8 cellular contexts compared by ENCODE assay signal in the genomic region with DNA sequence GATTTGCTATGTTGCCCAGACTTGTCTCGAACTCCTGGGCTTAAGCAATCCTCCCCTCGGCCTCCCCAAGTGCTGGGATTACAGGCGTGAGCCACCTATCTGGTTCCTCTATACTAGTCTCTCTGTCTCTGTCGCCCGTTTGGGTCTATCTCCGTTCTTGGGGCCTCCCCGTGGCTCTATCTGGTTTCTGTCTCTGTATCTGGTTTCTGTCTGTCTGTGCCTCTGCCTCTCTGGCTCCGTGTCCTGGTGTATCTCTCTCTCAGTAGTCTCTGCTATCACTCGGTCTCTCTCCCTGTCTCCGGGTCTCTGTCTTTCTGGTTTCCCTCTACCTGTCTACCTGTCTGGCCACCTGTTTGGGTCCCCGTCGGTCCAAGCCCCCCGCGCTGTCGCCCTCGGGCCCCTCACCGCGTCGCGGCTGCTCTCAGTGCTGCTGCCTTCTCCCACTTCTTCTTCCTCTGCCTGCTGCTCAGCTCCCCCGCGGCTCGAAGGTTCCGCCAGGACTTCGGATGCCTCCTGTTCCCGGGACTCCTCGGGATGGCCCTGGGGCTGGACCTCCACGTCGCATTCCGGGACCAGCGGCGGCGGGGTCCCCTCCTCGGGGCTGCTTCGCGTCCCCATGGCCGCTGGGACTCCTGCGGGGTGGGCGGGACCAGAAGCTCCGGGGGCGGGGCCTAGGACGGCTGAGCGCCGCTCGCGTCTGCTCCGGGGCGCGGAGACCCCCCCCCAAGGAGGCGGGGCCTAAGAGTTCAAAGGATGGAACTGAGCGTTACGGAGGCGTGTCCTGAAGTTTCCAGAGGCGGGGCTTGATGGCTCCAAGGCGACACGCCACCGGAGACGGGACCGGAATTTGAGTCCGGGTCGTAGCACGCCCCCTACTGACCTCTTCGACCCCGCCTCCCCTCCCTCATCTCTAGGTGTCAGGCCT. TPM values are rescaled to one million over a fixed set of nuclear protein-coding genes. Genes with fewer than 3 reads are reported as not detected.
DNase-seq lines count a peak whose midpoint lies in the region; ATAC-seq and TF ChIP-seq lines count a peak whose summit lies in the region.

No MANE protein-coding gene starts in this region.

- H3K79me2 ChIP-seq in SU-DHL-6 (ENCODE audit: insufficient read depth, low read length), result no peaks in the 10 kb centered on the region

- no peaks in the 10 kb centered on the region for H3K9me2 ChIP-seq in SU-DHL-6 (replicated peaks; ENCODE audit: insufficient read depth, low read length)

- no peaks in the 10 kb centered on the region for H3K27me3 ChIP-seq in SU-DHL-6 (ENCODE audit: low read length)
- no peaks in the 10 kb centered on the region for H3K27me3 ChIP-seq in heart right ventricle
- H3K27me3 ChIP-seq in upper lobe of right lung, result no peaks in the 10 kb centered on the region

- peak overlapping the region; percentile 97 for H3K4me2 ChIP-seq in SU-DHL-6 (ENCODE audit: low read depth, low read length, poor library complexity, severe bottlenecking)

- peak overlapping the region; percentile 66 for H3K4me3 ChIP-seq in SU-DHL-6 (ENCODE audit: insufficient read depth, low read length, poor library complexity, severe bottlenecking)
- H3K4me3 ChIP-seq in heart right ventricle, result peak overlapping the region; percentile 61 to 89 (median 80)
- peak overlapping the region; percentile 65 for H3K4me3 ChIP-seq in upper lobe of right lung

- H3K4me3 Mint-ChIP-seq in activated naive CD8-positive, alpha-beta T cell treated with anti-CD3 and anti-CD28 coated beads, Interleukin-2, amount 50 U/mL, for 24 hours, result peak overlapping the region; percentile 91

- intact Hi-C loops in heart right ventricle (cut with DNase I), result loop anchor here in 6 of 10 donors (5.0 kb wide), 3 partner anchors 36 to 51 kb away; partner anchors contain the start of gene LYPD3 (in 1 of the 6)
- intact Hi-C loops in posterior vena cava (cut with DNase I), result loop anchor here in 1 of 2 donors (10.0 kb wide), 1 partner anchor 49 kb away; no protein-coding TSS in a partner anchor
- intact Hi-C loops in upper lobe of right lung (cut with DNase I), result no loop called here

- 1% methylated on average over 64 of the region's 64 CpGs for WGBS in heart right ventricle, 2 donors

- H3K9me3 ChIP-seq in SU-DHL-6 (ENCODE audit: insufficient read depth, low read length) (no peaks in the 10 kb centered on the region), heart right ventricle (no peaks in the 10 kb centered on the region), upper lobe of right lung (no peaks in the 10 kb centered on the region)

- no peaks in the 10 kb centered on the region for H3K9me3 Mint-ChIP-seq in activated naive CD8-positive, alpha-beta T cell treated with anti-CD3 and anti-CD28 coated beads, Interleukin-2, amount 50 U/mL, for 24 hours

- ATAC-seq in HG02610 (IDR thresholded peaks at IDR 0.05; ENCODE audit: unreplicated experiment) (peak; percentile 86), heart right ventricle (peak; percentile 98 to 99 (median 99)), upper lobe of right lung (peak; percentile 97)
- peak; percentile 88 for ATAC-seq in activated naive CD8-positive, alpha-beta T cell treated with anti-CD3 and anti-CD28 coated beads, Interleukin-2, amount 50 U/mL, for 24 hours

- H3K27ac Mint-ChIP-seq in activated naive CD8-positive, alpha-beta T cell treated with anti-CD3 and anti-CD28 coated beads, Interleukin-2, amount 50 U/mL, for 24 hours, result peak overlapping the region; percentile 93

- H4K20me1 ChIP-seq in SU-DHL-6 (ENCODE audit: low read depth, low read length), result no peaks in the 10 kb centered on the region

- no peak for TF ChIP-seq CTCF in SU-DHL-6 (IDR thresholded peaks at IDR 0.05; ENCODE audit: insufficient read depth, low read length, poor library complexity, severe bottlenecking)
- peak in 4 of 9 donors; percentile 29 to 52 (median 42) for TF ChIP-seq CTCF in heart right ventricle (IDR thresholded peaks at IDR 0.05)
- no peak for TF ChIP-seq CTCF in upper lobe of right lung (IDR thresholded peaks at IDR 0.05)

- H3K27me3 Mint-ChIP-seq in activated naive CD8-positive, alpha-beta T cell treated with anti-CD3 and anti-CD28 coated beads, Interleukin-2, amount 50 U/mL, for 24 hours, result no peaks in the 10 kb centered on the region

- H3K27ac ChIP-seq in SU-DHL-6 (ENCODE audit: low read depth, low read length) (no peak overlapping the region; the same call in 1 of the 2 replicates), heart right ventricle (peak overlapping the region; percentile 55 to 92 (median 86)), upper lobe of right lung (peak overlapping the region; percentile 72)

- H3K36me3 Mint-ChIP-seq in activated naive CD8-positive, alpha-beta T cell treated with anti-CD3 and anti-CD28 coated beads, Interleukin-2, amount 50 U/mL, for 24 hours (ENCODE audit: low read depth), result peaks cover 9% of the 10 kb centered on the region

- peak overlapping the region; percentile 62 for H3K9ac ChIP-seq in SU-DHL-6 (ENCODE audit: low read length)

- peak; percentile 51 for TF ChIP-seq POLR2A in GM10847 (IDR thresholded peaks at IDR 0.05; ENCODE audit: extremely low read depth, insufficient read length)

- H3K4me1 Mint-ChIP-seq in activated naive CD8-positive, alpha-beta T cell treated with anti-CD3 and anti-CD28 coated beads, Interleukin-2, amount 50 U/mL, for 24 hours, result peaks cover 24% of the 10 kb centered on the region

- DNase-seq in NCI-H1092 treated with DMSO at 0.1 percent for 48 hours (lab: John Stamatoyannopoulos, UW), result peak; percentile 53
- DNase-seq in activated naive CD8-positive, alpha-beta T cell treated with anti-CD3 and anti-CD28 coated beads, Interleukin-2, amount 50 U/mL, for 24 hours, result peak; percentile 99
- DNase-seq in heart right ventricle, result peak; percentile 98
- peak; percentile 99 for DNase-seq in posterior vena cava (ENCODE audit: low spot score)
- DNase-seq in upper lobe of right lung, result peak; percentile 95

- 0 out of 2 replicates have a peak, but pooled peaks cover 4% of the 10 kb centered on the region for H3F3A ChIP-seq in SU-DHL-6 (ENCODE audit: insufficient read depth)

- peak overlapping the region; percentile 99 for H2AFZ ChIP-seq in SU-DHL-6 (ENCODE audit: low read depth, low read length, severe bottlenecking)

- H3K4me1 ChIP-seq in heart right ventricle (peaks cover 0 to 43% (median 20%) of the 10 kb centered on the region in 9 donors), upper lobe of right lung (peaks cover 13% of the 10 kb centered on the region)

- no peaks in the 10 kb centered on the region for H3K36me3 ChIP-seq in SU-DHL-6 (ENCODE audit: low read length)
- H3K36me3 ChIP-seq in heart right ventricle, result peaks cover 0 to 29% (median 0%) of the 10 kb centered on the region in 9 donors
- H3K36me3 ChIP-seq in upper lobe of right lung, result peaks cover 10% of the 10 kb centered on the region

RNA-seq across cellular contexts. Expression of gene PHLDB3, which starts 0.8 kb away (rescaled TPM):
- 10 to 100 TPM in 1 of 10 donors, 1 to 10 TPM in 9; 4.1 to 10.0 (median 7.0) TPM for total RNA-seq in heart right ventricle
- 1 to 10 TPM; 4.0 to 5.7 TPM for polyA plus RNA-seq in heart right ventricle
- 1 to 10 TPM; 7.1 to 8.7 TPM for total RNA-seq in posterior vena cava
- total RNA-seq in upper lobe of right lung, result 9.1 TPM

RNA-seq across cellular contexts. Expression of gene ETHE1, which starts 23.2 kb away (rescaled TPM):
- total RNA-seq in heart right ventricle, result 10 to 100 TPM in 9 of 10 donors, 1 to 10 TPM in 1; 8.7 to 21.3 (median 13.0) TPM
- polyA plus RNA-seq in heart right ventricle, result 10 to 100 TPM in 1 of 2 donors, 1 to 10 TPM in 1; 5.1 to 23.6 TPM
- total RNA-seq in posterior vena cava, result 10 to 100 TPM; 19.8 to 27.9 TPM
- total RNA-seq in upper lobe of right lung, result 34.6 TPM

RNA-seq across cellular contexts. Expression of gene ZNF575, which starts 29.2 kb away (rescaled TPM):
- total RNA-seq in heart right ventricle (1 to 10 TPM in 7 of 10 donors, under 1 TPM in 3; 0.45 to 2.0 (median 1.3) TPM), posterior vena cava (1 to 10 TPM; 2.1 to 3.4 TPM), upper lobe of right lung (2.3 TPM)
- polyA plus RNA-seq in heart right ventricle, result under 1 TPM; 0.54 to 0.80 TPM

RNA-seq across cellular contexts. Expression of gene LYPD3, which starts 38.4 kb away (rescaled TPM):
- total RNA-seq in heart right ventricle, result under 1 TPM in 8 of 10 donors, not detected in 2; 0.14 to 0.75 (median 0.37) TPM
- under 1 TPM; 0.29 to 0.42 TPM for polyA plus RNA-seq in heart right ventricle
- total RNA-seq in posterior vena cava, result under 1 TPM; 0.52 to 0.60 TPM
- total RNA-seq in upper lobe of right lung, result 0.75 TPM
